ENCODE assay signal across 8 cellular contexts in the genomic region with DNA sequence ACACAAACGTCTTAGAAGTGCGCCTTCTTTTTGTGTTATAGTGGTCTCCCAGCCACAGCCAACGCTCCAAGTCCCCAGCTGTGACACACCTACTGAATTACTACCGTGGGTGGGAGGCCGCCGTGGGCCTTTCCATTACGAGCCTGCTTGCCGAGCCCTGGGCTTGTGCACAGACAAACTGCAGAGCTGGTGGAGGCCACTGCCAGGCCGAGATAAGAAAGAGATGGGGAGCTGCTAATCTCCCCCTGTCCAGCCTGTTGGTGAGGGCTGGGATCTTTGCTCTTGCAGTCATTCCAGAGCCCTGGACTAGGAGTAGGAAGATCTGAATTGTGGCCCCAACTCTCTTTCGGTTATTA. TPM values are rescaled to one million over a fixed set of nuclear protein-coding genes. Genes with fewer than 3 reads are reported as not detected.
A peak's percentile ranks its signal among the peaks of the same experiment; 100 is the strongest.
DNase-seq lines count a peak whose midpoint lies in the region; ATAC-seq and TF ChIP-seq lines count a peak whose summit lies in the region.

No MANE protein-coding gene starts in this region.

- H3K4me1 ChIP-seq in foreskin keratinocyte (peaks cover 9% of the 10 kb centered on the region), skeletal muscle satellite cell (ENCODE audit: control insufficient read depth, insufficient read depth, low read length) (peaks cover 10% of the 10 kb centered on the region)

- peak overlapping the region; percentile 43 for H3K27ac ChIP-seq in foreskin keratinocyte

- H3K9me3 ChIP-seq in skeletal muscle satellite cell (replicated peaks; ENCODE audit: low read length), result no peaks in the 10 kb centered on the region

- H3K4me3 ChIP-seq in GM08714 (ENCODE audit: low read length) (peak overlapping the region; percentile 87), skeletal muscle satellite cell (ENCODE audit: low read length) (peak overlapping the region; percentile 92)

- H3K9ac ChIP-seq in skeletal muscle satellite cell (ENCODE audit: low read depth, low read length), result peak overlapping the region; percentile 82

- DNase-seq in activated CD4-positive, alpha-beta T cell treated with anti-CD3 and anti-CD28 coated beads, Interleukin-2, amount 50 U/mL, for 4 hours, result peak; percentile 37 to 50
- DNase-seq in foreskin keratinocyte, result no peak
- DNase-seq in NCI-H526 treated with DMSO at 0.1 percent for 48 hours (lab: John Stamatoyannopoulos, UW), result no peak
- DNase-seq in foreskin melanocyte, result no peak

- peak; percentile 8 for ATAC-seq in HG02943 (IDR thresholded peaks at IDR 0.05; ENCODE audit: low read depth, unreplicated experiment)
- no peak for ATAC-seq in foreskin keratinocyte
- ATAC-seq in GM21360 (IDR thresholded peaks at IDR 0.05; ENCODE audit: unreplicated experiment), result no peak

- H3K27me3 ChIP-seq in foreskin keratinocyte, result no peaks in the 10 kb centered on the region
- H3K27me3 ChIP-seq in skeletal muscle satellite cell (ENCODE audit: control insufficient read depth, insufficient read depth, low read length), result no peaks in the 10 kb centered on the region

- H3K4me2 ChIP-seq in skeletal muscle satellite cell (ENCODE audit: low read length), result peak overlapping the region; percentile 89

- peaks cover 25% of the 10 kb centered on the region for H3K36me3 ChIP-seq in skeletal muscle satellite cell (ENCODE audit: insufficient read depth, low read length)

- TF ChIP-seq CTCF in foreskin keratinocyte (conservative IDR thresholded peaks at IDR 0.05), result no peak

RNA-seq across cellular contexts. Expression of a gene that starts 0.8 kb away (rescaled TPM):
- 24.4 and 38.4 TPM in 2 replicates for total RNA-seq in foreskin keratinocyte
- polyA plus RNA-seq in foreskin keratinocyte, result 61.1 and 73.8 TPM in 2 replicates
- 10.5 and 15.0 TPM in 2 replicates for total RNA-seq in skeletal muscle satellite cell (2012; rRNA removed)

RNA-seq across cellular contexts. Expression of a gene that starts 16.2 kb away (rescaled TPM):
- 49.3 and 51.7 TPM in 2 replicates for total RNA-seq in foreskin keratinocyte
- polyA plus RNA-seq in foreskin keratinocyte, result 57.2 and 62.6 TPM in 2 replicates
- total RNA-seq in skeletal muscle satellite cell (2012; rRNA removed), result 21.3 and 31.2 TPM in 2 replicates

RNA-seq across cellular contexts. Expression of a gene that starts 17.9 kb away (rescaled TPM):
- total RNA-seq in foreskin keratinocyte, result 23.2 and 27.7 TPM in 2 replicates
- polyA plus RNA-seq in foreskin keratinocyte, result 25.1 and 27.2 TPM in 2 replicates
- total RNA-seq in skeletal muscle satellite cell (2012; rRNA removed), result 18.6 and 21.0 TPM in 2 replicates

RNA-seq across cellular contexts. Expression of a gene that starts 21.6 kb away (rescaled TPM):
- total RNA-seq in foreskin keratinocyte, result 6.8 and 7.5 TPM in 2 replicates
- 5.5 and 5.9 TPM in 2 replicates for polyA plus RNA-seq in foreskin keratinocyte
- total RNA-seq in skeletal muscle satellite cell (2012; rRNA removed), result 2.8 and 3.0 TPM in 2 replicates

RNA-seq across cellular contexts. Expression of a gene that starts 28.5 kb away (rescaled TPM):
- total RNA-seq in foreskin keratinocyte, result 149 and 189 TPM in 2 replicates
- polyA plus RNA-seq in foreskin keratinocyte, result 77.8 and 84.7 TPM in 2 replicates
- 143 and 161 TPM in 2 replicates for total RNA-seq in skeletal muscle satellite cell (2012; rRNA removed)

Comparison
In these comparisons a context has a peak if more than half of its experiments do, and no peak if none do; other contexts are left out.
1. DNase-seq: peak in activated CD4-positive, alpha-beta T cell treated with anti-CD3 and anti-CD28 coated beads, Interleukin-2, amount 50 U/mL, for 4 hours (2 of 2); none in foreskin keratinocyte (0 of 2), NCI-H526 treated with DMSO at 0.1 percent for 48 hours (single experiment) and foreskin melanocyte (single experiment).